ENCODE assay signal across 8 cellular contexts in genomic region chrX:74422576-74423288, GRCh38. TPM values are rescaled to one million over a fixed set of nuclear protein-coding genes. Genes with fewer than 3 reads are reported as not detected.
DNase-seq lines count a peak whose midpoint lies in the region; ATAC-seq, FAIRE-seq and TF ChIP-seq lines count a peak whose summit lies in the region.

No MANE protein-coding gene starts in this region.

- peak; percentile 78 for FAIRE-seq in G401.6 (lab: Jason Lieb, UNC)

- ATAC-seq in left colon (peak; percentile 45), GM18505 (IDR thresholded peaks at IDR 0.05; ENCODE audit: unreplicated experiment) (no peak), HG03280 (IDR thresholded peaks at IDR 0.05; ENCODE audit: unreplicated experiment) (no peak)

- H3K4me1 ChIP-seq in spleen, result peaks cover 0 to 31% (median 9%) of the 10 kb centered on the region in 6 donors

- DNase-seq in NCI-H526 (lab: John Stamatoyannopoulos, UW), result peak; percentile 16 to 66
- peak; percentile 13 for DNase-seq in dermis blood vessel endothelial cell
- DNase-seq in left colon, result peak; percentile 30 to 38
- peak; percentile 80 for DNase-seq in spleen
- DNase-seq in COLO829 (ENCODE audit: low spot score), result no peak

- H3K27me3 ChIP-seq in spleen (replicated peaks in 1 of 7), result peaks cover 0 to 55% (median 16%) of the 10 kb centered on the region in 7 donors

- H3K27ac ChIP-seq in spleen, result peak overlapping the region in 6 of 8 donors; percentile 32 to 63 (median 46)

- no peaks in the 10 kb centered on the region for H3K36me3 ChIP-seq in spleen

- H3K4me3 ChIP-seq in spleen, result peak overlapping the region in 6 of 8 donors; percentile 10 to 68 (median 38)

- intact Hi-C loops in left colon (cut with DNase I, micrococcal nuclease) (no loop called here), spleen (cut with DNase I; ENCODE audit: low total_unique reads) (no loop called here)

- H3K9me3 ChIP-seq in spleen, result no peaks in the 10 kb centered on the region

- TF ChIP-seq POLR2A in spleen (IDR thresholded peaks at IDR 0.05) (no peak), GM18505 (IDR thresholded peaks at IDR 0.05; ENCODE audit: borderline replicate concordance, extremely low read depth, insufficient read depth, insufficient read length) (no peak)

- 14 to 35% (median 30%) methylated on average over 14 to 44 of the region's 44 CpGs for WGBS in spleen, 5 donors

- peak in 1 of 11 experiments; percentile 24 for TF ChIP-seq CTCF in spleen (IDR thresholded peaks at IDR 0.05 in 8 of 11, conservative IDR thresholded peaks at IDR 0.05 in 3 of 11)

RNA-seq across cellular contexts. Expression of gene SLC16A2, which starts 1.4 kb away (rescaled TPM):
- total RNA-seq in dermis blood vessel endothelial cell, result 0.70 and 1.0 TPM in 2 replicates
- 1 to 10 TPM in 1 of 2 donors, under 1 TPM in 1; 0.70 to 2.1 TPM for total RNA-seq in left colon
- total RNA-seq in spleen, result 1 to 10 TPM; 2.6 to 4.4 (median 4.2) TPM
- polyA plus RNA-seq in spleen, result 1 to 10 TPM in 1 of 3 donors, under 1 TPM in 2; 0.41 to 1.1 (median 0.97) TPM
